In the genomic region with DNA sequence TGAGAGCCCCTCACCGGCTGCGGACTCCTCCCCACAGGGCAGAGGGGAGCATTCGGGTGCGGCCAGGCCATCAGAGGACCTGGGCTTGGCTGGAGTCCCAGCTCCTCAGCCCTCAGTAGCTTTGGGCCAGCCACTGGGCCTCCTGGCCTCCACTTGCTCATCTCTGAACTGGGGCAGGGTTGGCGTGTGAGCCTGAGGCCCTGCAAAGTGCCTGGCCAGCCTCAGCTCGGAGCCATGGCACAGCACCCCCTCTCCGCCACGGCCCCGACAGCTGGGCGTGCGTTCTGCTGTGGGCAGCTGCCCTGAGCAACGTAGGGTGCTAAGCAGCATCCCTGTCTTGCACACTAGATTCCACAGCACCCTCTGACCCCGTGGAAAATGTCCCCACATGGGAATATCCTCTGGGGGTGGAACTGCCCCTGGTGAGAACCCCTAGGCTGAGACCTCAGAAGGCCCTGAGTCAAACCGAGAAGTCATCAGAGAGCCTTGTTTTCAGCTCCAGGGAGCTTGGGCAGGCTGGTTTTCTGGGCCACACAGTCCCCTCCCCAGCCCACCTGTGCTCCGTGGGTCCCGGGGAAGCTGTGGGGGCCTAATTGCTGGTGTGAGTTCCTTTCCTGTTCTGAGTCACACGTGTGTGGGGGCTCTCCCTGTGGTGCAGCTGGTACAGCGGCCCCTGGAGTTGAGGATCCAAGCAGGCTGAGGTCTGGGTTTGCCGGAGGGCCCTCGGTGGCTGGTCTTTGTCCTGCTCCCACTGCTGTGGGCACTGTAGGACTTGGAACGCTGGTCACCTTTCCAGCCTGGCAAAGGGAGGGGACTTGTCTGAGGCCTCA, we compare ENCODE assay signal across 9 cellular contexts. TPM values are rescaled to one million over a fixed set of nuclear protein-coding genes. Genes with fewer than 3 reads are reported as not detected.
DNase-seq lines count a peak whose midpoint lies in the region; ATAC-seq and TF ChIP-seq lines count a peak whose summit lies in the region.
"Had no signal": no experiment of that assay in that cellular context is flagged by ENCODE, and none has a peak within 500 bp of the region (broad histone marks: within the 10 kb centered on the region; RNA-seq: fewer than 3 reads in every experiment).

No MANE protein-coding gene starts in this region.

- H3K9me3 Mint-ChIP-seq in effector memory CD8-positive, alpha-beta T cell, result no peaks in the 10 kb centered on the region

- H3K36me3 ChIP-seq in thyroid gland, result no peaks in the 10 kb centered on the region
- H3K36me3 ChIP-seq in MM.1S (replicated peaks; ENCODE audit: insufficient read depth, low read length), result no peaks in the 10 kb centered on the region

- H3K9me3 ChIP-seq in thyroid gland (no peaks in the 10 kb centered on the region), MM.1S (replicated peaks; ENCODE audit: insufficient read depth, low read length) (no peaks in the 10 kb centered on the region)

- H3K9me2 ChIP-seq in MM.1S (replicated peaks; ENCODE audit: insufficient read depth, low read length), result no peaks in the 10 kb centered on the region

- H3F3A ChIP-seq in MM.1S (ENCODE audit: insufficient read depth, low read length), result no peaks in the 10 kb centered on the region

- H3K27me3 ChIP-seq in thyroid gland (no peaks in the 10 kb centered on the region), MM.1S (replicated peaks; ENCODE audit: insufficient read depth, low read length) (no peaks in the 10 kb centered on the region)

- no peak overlapping the region for H3K4me3 Mint-ChIP-seq in effector memory CD8-positive, alpha-beta T cell

- H3K27me3 Mint-ChIP-seq in effector memory CD8-positive, alpha-beta T cell, result peaks cover 7 to 22% of the 10 kb centered on the region in 2 donors

- H3K36me3 Mint-ChIP-seq in effector memory CD8-positive, alpha-beta T cell (ENCODE audit: insufficient read depth), result no peaks in the 10 kb centered on the region

- H3K4me1 Mint-ChIP-seq in effector memory CD8-positive, alpha-beta T cell (ENCODE audit: low read depth in 2 of 2), result peaks cover 17 to 40% of the 10 kb centered on the region in 2 donors

- H3K27ac Mint-ChIP-seq in effector memory CD8-positive, alpha-beta T cell, result peak overlapping the region; percentile 58 to 69

- TF ChIP-seq CTCF in thyroid gland (IDR thresholded peaks at IDR 0.05), result no peak
- TF ChIP-seq CTCF in MM.1S (IDR thresholded peaks at IDR 0.05; ENCODE audit: low read length), result no peak

- H3K4me3 ChIP-seq in thyroid gland (replicated peaks in 1 of 3), result no peak overlapping the region
- no peak overlapping the region for H3K4me3 ChIP-seq in MM.1S (ENCODE audit: low read length)

- H4K20me1 ChIP-seq in MM.1S (ENCODE audit: insufficient read depth, low read length), result no peaks in the 10 kb centered on the region

- no peak for DNase-seq in effector memory CD8-positive, alpha-beta T cell
- DNase-seq in SK-N-DZ (ENCODE audit: low spot score) (no peak), thyroid gland (no peak), MM.1S (no peak), NCI-H446 (lab: John Stamatoyannopoulos, UW) (no peak)

- H2AFZ ChIP-seq in MM.1S (ENCODE audit: low read length), result no peak overlapping the region

- 73 to 75% methylated on average over 9 to 12 of the region's 21 CpGs for WGBS in thyroid gland, 2 donors

- H3K27ac ChIP-seq in thyroid gland (no peak overlapping the region), MM.1S (ENCODE audit: low read length) (no peak overlapping the region)

- TF ChIP-seq POLR2A in GM18505 (IDR thresholded peaks at IDR 0.05; ENCODE audit: borderline replicate concordance, extremely low read depth, insufficient read depth, insufficient read length), result peak; percentile 32
- no peak for TF ChIP-seq POLR2A in thyroid gland (IDR thresholded peaks at IDR 0.05)

- no peak overlapping the region for H3K4me2 ChIP-seq in MM.1S (ENCODE audit: low read depth, low read length)

- ATAC-seq in GM18505 (IDR thresholded peaks at IDR 0.05; ENCODE audit: unreplicated experiment) (peak; percentile 59), GM21360 (IDR thresholded peaks at IDR 0.05; ENCODE audit: unreplicated experiment) (peak; percentile 67), HG03378 (IDR thresholded peaks at IDR 0.05; ENCODE audit: unreplicated experiment) (peak; percentile 71)
- peak; percentile 23 for ATAC-seq in effector memory CD8-positive, alpha-beta T cell (replicated peaks)

- H3K4me1 ChIP-seq in thyroid gland, result peaks cover 0 to 5% of the 10 kb centered on the region in 2 donors
- H3K4me1 ChIP-seq in MM.1S (ENCODE audit: low read length), result no peaks in the 10 kb centered on the region; the same call in 1 of the 2 replicates

- no peak overlapping the region for H3K9ac ChIP-seq in MM.1S (ENCODE audit: low read length)

- peaks cover 27% of the 10 kb centered on the region for H3K79me2 ChIP-seq in MM.1S (ENCODE audit: low read length)

- intact Hi-C loops in thyroid gland (cut with DNase I), result no loop called here

RNA-seq across cellular contexts. Expression of a gene that starts 24.5 kb away (rescaled TPM):
- polyA plus RNA-seq in SK-N-DZ (2014; cell fraction: cytosol; rRNA removed), result 0.65 and 1.1 TPM in 2 replicates
- 1.3 and 3.5 TPM in 2 replicates for polyA plus RNA-seq in SK-N-DZ (2014; cell fraction: nucleus; rRNA removed)
- total RNA-seq in thyroid gland, result under 1 TPM in 2 of 4 donors, not detected in 2; 0.33 to 0.49 TPM
- total RNA-seq: epithelial cell of proximal tubule had no signal

RNA-seq across cellular contexts. Expression of a gene that starts 26.9 kb away (rescaled TPM):
- 25.0 and 25.1 TPM in 2 replicates for polyA plus RNA-seq in SK-N-DZ (2014; cell fraction: cytosol; rRNA removed)
- 63.2 and 86.0 TPM in 2 replicates for polyA plus RNA-seq in SK-N-DZ (2014; cell fraction: nucleus; rRNA removed)
- 10 to 100 TPM; 18.5 to 44.0 (median 21.0) TPM for total RNA-seq in thyroid gland

RNA-seq across cellular contexts. Expression of a gene that starts 52.0 kb away (rescaled TPM):
- 4.2 and 4.4 TPM in 2 replicates for polyA plus RNA-seq in SK-N-DZ (2014; cell fraction: cytosol; rRNA removed)
- polyA plus RNA-seq in SK-N-DZ (2014; cell fraction: nucleus; rRNA removed), result 3.7 and 5.0 TPM in 2 replicates
- total RNA-seq in thyroid gland, result 10 to 100 TPM; 33.9 to 45.1 (median 40.0) TPM
